In genomic region chr3:66642015-66642414, GRCh38 we compare ENCODE assay signal across 19 cellular contexts.
"Had no signal": no experiment of that assay in that cellular context is flagged by ENCODE, and none has a peak within 500 bp of the region (broad histone marks: within the 10 kb centered on the region; RNA-seq: fewer than 3 reads in every experiment).

No MANE protein-coding gene starts in this region.

- H3K27me3 Mint-ChIP-seq: activated T-cell treated with anti-CD3 and anti-CD28 coated beads, Interleukin-2, amount 50 U/mL, for 24 hours had no signal

- H3K9me3 Mint-ChIP-seq: activated CD4-positive, alpha-beta T cell treated with anti-CD3 and anti-CD28 coated beads, Interleukin-2, amount 10 ng/mL, durations not matched to agents 24 days and 14 days had no signal

- DNase-seq: activated CD4-positive, alpha-beta T cell treated with anti-CD3 and anti-CD28 coated beads, Interleukin-2, amount 10 ng/mL, durations not matched to agents 24 days and 14 days; activated CD8-positive, alpha-beta T cell treated with anti-CD3 and anti-CD28 coated beads for 36 hours; activated effector memory CD4-positive, alpha-beta T cell treated with Interleukin-2 at 50 U/mL for 16 hours; activated naive CD4-positive, alpha-beta T cell treated with anti-CD3 and anti-CD28 coated beads, Interleukin-2, amount 50 U/mL, for 16 hours; activated T-cell treated with anti-CD3 and anti-CD28 coated beads, Interleukin-2, amount 50 U/mL, for 24 hours; aorta; cerebellar nuclear complex; effector CD4-positive, alpha-beta T cell; heart left ventricle; naive B cell; posterior cingulate gyrus; stimulated activated naive CD8-positive, alpha-beta T cell treated with anti-CD3 and anti-CD28 coated beads, Interleukin-15, Interleukin-2, amounts not matched to agents 100 U/mL and 50 U/mL, for 24 hours; substantia nigra; tibial artery had no signal

- ATAC-seq: activated CD8-positive, alpha-beta T cell treated with anti-CD3 and anti-CD28 coated beads for 36 hours; gastroesophageal sphincter; heart left ventricle; stimulated activated naive CD8-positive, alpha-beta T cell treated with anti-CD3 and anti-CD28 coated beads, Interleukin-15, Interleukin-2, amounts not matched to agents 100 U/mL and 50 U/mL, for 24 hours had no signal

- H3K36me3 ChIP-seq: esophagus muscularis mucosa, gastroesophageal sphincter, heart left ventricle, right atrium auricular region, tibial artery had no signal

- H3K4me1 ChIP-seq: esophagus muscularis mucosa, gastroesophageal sphincter, heart left ventricle, right atrium auricular region, tibial artery had no signal

- H3K4me3 ChIP-seq: esophagus muscularis mucosa, gastroesophageal sphincter, heart left ventricle, right atrium auricular region, tibial artery had no signal

- H3K36me3 Mint-ChIP-seq: memory B cell, naive B cell had no signal

- H3K27ac Mint-ChIP-seq: activated CD4-positive, alpha-beta T cell treated with anti-CD3 and anti-CD28 coated beads, Interleukin-2, amount 10 ng/mL, durations not matched to agents 24 days and 14 days; activated CD8-positive, alpha-beta T cell treated with anti-CD3 and anti-CD28 coated beads for 36 hours; activated T-cell treated with anti-CD3 and anti-CD28 coated beads, Interleukin-2, amount 50 U/mL, for 24 hours; memory B cell; naive B cell; T-helper 1 cell treated with Interleukin-12 subunit alpha and Interleukin-12 subunit beta and Interleukin-4 antibody, amounts not matched to agents 30 μg/mL and 1 μg/mL, for 36 hours had no signal

- H3K9me3 ChIP-seq: esophagus muscularis mucosa had no signal

- H3K27ac ChIP-seq: esophagus muscularis mucosa, gastroesophageal sphincter, heart left ventricle, right atrium auricular region, tibial artery had no signal

- H3K4me3 Mint-ChIP-seq: activated CD4-positive, alpha-beta T cell treated with anti-CD3 and anti-CD28 coated beads, Interleukin-2, amount 10 ng/mL, durations not matched to agents 24 days and 14 days; activated CD8-positive, alpha-beta T cell treated with anti-CD3 and anti-CD28 coated beads for 36 hours; activated T-cell treated with anti-CD3 and anti-CD28 coated beads, Interleukin-2, amount 50 U/mL, for 24 hours; memory B cell; naive B cell; T-helper 1 cell treated with Interleukin-12 subunit alpha and Interleukin-12 subunit beta and Interleukin-4 antibody, amounts not matched to agents 30 μg/mL and 1 μg/mL, for 36 hours had no signal
